Comparison of ENCODE assay signal across 8 cellular contexts in genomic region chr11:34234086-34234740, GRCh38.
DNase-seq lines count a peak whose midpoint lies in the region; ATAC-seq and TF ChIP-seq lines count a peak whose summit lies in the region.

No MANE protein-coding gene starts in this region.

- no peaks in the 10 kb centered on the region for H3K9me1 ChIP-seq in IMR-90 (ENCODE audit: insufficient read depth, low read length)

- dilution Hi-C loops in IMR-90 (cut with HindIII; ENCODE audit: low sequenced_read_pairs, unreplicated experiment): no loop called here

- H3K27ac Mint-ChIP-seq in Calu3 (ENCODE audit: unreplicated experiment): peak overlapping the region; percentile 73

- POLR2A ChIA-PET in IMR-90 (lab: Charles Lee; ENCODE audit: unreplicated experiment): interaction anchor here (0.6 kb wide), 1 partner anchor 8 kb away, joined by 3 read pairs; no protein-coding TSS in a partner anchor

- intact Hi-C loops in Calu3 (cut with micrococcal nuclease; ENCODE audit: unreplicated experiment) (loop anchor here (1.0 kb wide), 1 partner anchor 29 kb away; no protein-coding TSS in a partner anchor), IMR-90 (cut with micrococcal nuclease) (no loop called here), psoas muscle (cut with DNase I) (no loop called here)

- no peaks in the 10 kb centered on the region for H3K79me1 ChIP-seq in IMR-90 (ENCODE audit: low read depth in 1 of 2, low read length in 2 of 2)

- 100% methylated on average over 2 of the region's 9 CpGs; no CpG with 5 or more reads in 1 of the 2 experiments for WGBS in IMR-90 (ENCODE audit: extremely low coverage in 2 of 2, insufficient read length in 1 of 2), 2 experiments
- 65 to 73% (median 73%) methylated on average over 9 of the region's 9 CpGs for WGBS in psoas muscle, 3 donors

- H4K5ac ChIP-seq in IMR-90 (ENCODE audit: low read depth, low read length): no peak overlapping the region

- H4K8ac ChIP-seq in IMR-90 (ENCODE audit: low read depth in 2 of 2, low read length in 2 of 2): peak overlapping the region in 1 of 2 experiments; percentile 41; a peak in 2 of 4 replicates

- no peaks in the 10 kb centered on the region for H3K36me3 ChIP-seq in IMR-90 (ENCODE audit: control insufficient read depth, insufficient read depth, low read length)
- H3K36me3 ChIP-seq in duodenal mucosa (ENCODE audit: control insufficient read depth in 1 of 2, insufficient read depth in 2 of 2, low read length in 2 of 2): no peaks in the 10 kb centered on the region
- no peaks in the 10 kb centered on the region for H3K36me3 ChIP-seq in psoas muscle (ENCODE audit: insufficient read depth in 1 of 2, low read depth in 1 of 2)

- no peak overlapping the region for H3K23ac ChIP-seq in IMR-90 (ENCODE audit: low read depth, low read length)

- H3K27ac ChIP-seq in IMR-90 (ENCODE audit: insufficient read depth, low read length) (no peak overlapping the region), duodenal mucosa (ENCODE audit: low read depth, low read length) (no peak overlapping the region), psoas muscle (peak overlapping the region; percentile 77)

- H3K9me3 ChIP-seq in IMR-90 (ENCODE audit: control insufficient read depth, insufficient read depth, low read length) (no peaks in the 10 kb centered on the region), duodenal mucosa (ENCODE audit: control insufficient read depth in 1 of 2, low read length in 2 of 2) (no peaks in the 10 kb centered on the region), psoas muscle (no peaks in the 10 kb centered on the region)

- H2AK5ac ChIP-seq in IMR-90 (ENCODE audit: low read depth, low read length): no peak overlapping the region

- no peak overlapping the region for H2BK5ac ChIP-seq in IMR-90 (ENCODE audit: low read depth, low read length, poor library complexity, severe bottlenecking)

- H3K9ac ChIP-seq in IMR-90 (ENCODE audit: low read depth, low read length) (no peak overlapping the region), duodenal mucosa (ENCODE audit: low read depth in 1 of 2, low read length in 2 of 2) (peak overlapping the region in 1 of 2 donors; percentile 36)

- no peak overlapping the region for H2BK15ac ChIP-seq in IMR-90 (ENCODE audit: low read depth, low read length)

- peak overlapping the region; percentile 83 for H2AFZ ChIP-seq in IMR-90 (replicated peaks; ENCODE audit: low read length, poor library complexity)

- no peaks in the 10 kb centered on the region for H3K27me3 Mint-ChIP-seq in Calu3 (ENCODE audit: unreplicated experiment)

- no peak for TF ChIP-seq RAD21 in IMR-90 (IDR thresholded peaks at IDR 0.05; ENCODE audit: low read length)

- CTCF ChIA-PET in Calu3 (lab: Charles Lee) (interaction anchor here (0.6 to 2.0 kb wide), 16 partner anchors 8 to 234 kb away, joined by 3 to 12 read pairs (median 4); partner anchors contain the start of gene ABTB2), IMR-90 (lab: Yijun Ruan, JAX) (no interaction called here)

- H3K4ac ChIP-seq in IMR-90 (ENCODE audit: low read depth, low read length): no peak overlapping the region

- H3K14ac ChIP-seq in IMR-90 (replicated peaks; ENCODE audit: low read depth, low read length): no peak overlapping the region

- H3K4me2 ChIP-seq in IMR-90 (ENCODE audit: low read depth, low read length): peak overlapping the region; percentile 21; the same call in 1 of the 2 replicates

- H4K20me1 ChIP-seq in IMR-90 (ENCODE audit: insufficient read depth, low read length): no peaks in the 10 kb centered on the region

- H4K91ac ChIP-seq in IMR-90 (ENCODE audit: insufficient read depth, low read depth, low read length): no peak overlapping the region

- no peak overlapping the region for H3K56ac ChIP-seq in IMR-90 (ENCODE audit: extremely low read depth, insufficient read depth, low read length)

- peak; percentile 83 for ATAC-seq in GM21619 (IDR thresholded peaks at IDR 0.05; ENCODE audit: unreplicated experiment)
- ATAC-seq in IMR-90 (ENCODE audit: low read depth): peak; percentile 87
- ATAC-seq in psoas muscle: peak; percentile 93 to 98 (median 97)

- peaks cover 30% of the 10 kb centered on the region for H3K4me1 Mint-ChIP-seq in Calu3 (ENCODE audit: low read depth, unreplicated experiment)

- no peak overlapping the region for H3K4me3 ChIP-seq in IMR-90 (ENCODE audit: insufficient read depth, low read depth, low read length)
- peak overlapping the region; percentile 0 to 3 for H3K4me3 ChIP-seq in duodenal mucosa (ENCODE audit: low read depth in 1 of 2, low read length in 2 of 2)
- no peak overlapping the region for H3K4me3 ChIP-seq in psoas muscle

- H2AK9ac ChIP-seq in IMR-90 (replicated peaks; ENCODE audit: low read depth, low read length, poor library complexity): peak overlapping the region; percentile 2

- H2BK20ac ChIP-seq in IMR-90 (ENCODE audit: low read depth, low read length): no peak overlapping the region

- TF ChIP-seq POLR2A in IMR-90 (IDR thresholded peaks at IDR 0.05; ENCODE audit: low read depth, low read length): no peak

- H3K4me1 ChIP-seq in IMR-90 (ENCODE audit: control insufficient read depth, insufficient read depth, low read length) (peaks cover 6% of the 10 kb centered on the region), duodenal mucosa (ENCODE audit: control insufficient read depth in 1 of 2, insufficient read depth in 2 of 2, low read length in 2 of 2) (peaks cover 17 to 18% of the 10 kb centered on the region in 2 donors), psoas muscle (peaks cover 12% of the 10 kb centered on the region)

- H3K27me3 ChIP-seq in IMR-90 (ENCODE audit: control insufficient read depth, insufficient read depth, low read length) (no peaks in the 10 kb centered on the region), duodenal mucosa (ENCODE audit: control insufficient read depth in 1 of 2, insufficient read depth in 2 of 2, low read length in 2 of 2) (no peaks in the 10 kb centered on the region), psoas muscle (ENCODE audit: insufficient read depth in 3 of 3, low read length in 2 of 3) (no peaks in the 10 kb centered on the region)

- H2BK120ac ChIP-seq in IMR-90 (ENCODE audit: low read depth, low read length): peak overlapping the region; percentile 12; the same call in 1 of the 2 replicates

- no peaks in the 10 kb centered on the region for H3K9me3 Mint-ChIP-seq in Calu3 (ENCODE audit: low read depth, unreplicated experiment)

- peak; percentile 81 for DNase-seq in Calu3
- peak; percentile 78 for DNase-seq in IMR-90
- peak; percentile 69 for DNase-seq in activated CD4-positive, CD25-positive, alpha-beta regulatory T cell treated with anti-CD3 and anti-CD28 coated beads, Interleukin-2, amount 50 U/mL, for 72 hours
- DNase-seq in psoas muscle: no peak
- DNase-seq in medulla oblongata (ENCODE audit: extremely low spot score): no peak
- DNase-seq in NCI-H1092 treated with DMSO at 0.1 percent for 48 hours (lab: John Stamatoyannopoulos, UW): no peak

- BruUV-seq in Calu3 (replicated peaks; lab: Mats Ljungman, UMichigan) (TSS peak; percentile 90), IMR-90 (replicated peaks; lab: Mats Ljungman, UMichigan) (no TSS peak)

- no peak for TF ChIP-seq CTCF in Calu3 (IDR thresholded peaks at IDR 0.05; ENCODE audit: unreplicated experiment)
- TF ChIP-seq CTCF in IMR-90 (conservative IDR thresholded peaks at IDR 0.05; ENCODE audit: low read depth, low read length): no peak
- no peak for TF ChIP-seq CTCF in psoas muscle (IDR thresholded peaks at IDR 0.05)

- in situ Hi-C loops in IMR-90 (cut with MboI; ENCODE audit: low sequenced_read_pairs): no loop called here

- H3K18ac ChIP-seq in IMR-90 (ENCODE audit: low read depth, low read length): no peak overlapping the region

- H3K36me3 Mint-ChIP-seq in Calu3 (ENCODE audit: insufficient read depth, unreplicated experiment): peaks cover 16% of the 10 kb centered on the region

- peak overlapping the region; percentile 14 for H3K4me3 Mint-ChIP-seq in Calu3 (ENCODE audit: low read depth, unreplicated experiment)

TF ChIP-seq in IMR-90, 13 proteins besides CTCF, POLR2A, EP300 and RAD21:
- peak; percentile 46; the same call in 1 of the 2 replicates for TF ChIP-seq FOS (IDR thresholded peaks at IDR 0.05; ENCODE audit: low read depth, low read length)
- no peak for TF ChIP-seq BHLHE40 (IDR thresholded peaks at IDR 0.05; ENCODE audit: low read depth, low read length)
- peak; percentile 94 for TF ChIP-seq MAZ (IDR thresholded peaks at IDR 0.05; ENCODE audit: borderline replicate concordance, low read depth, low read length)

Comparison
In these comparisons a context has a peak if more than half of its experiments do, and no peak if none do; other contexts are left out.
1. DNase-seq: peak in Calu3 (single experiment), IMR-90 (single experiment) and activated CD4-positive, CD25-positive, alpha-beta regulatory T cell treated with anti-CD3 and anti-CD28 coated beads, Interleukin-2, amount 50 U/mL, for 72 hours (single experiment); none in psoas muscle (0 of 2), medulla oblongata (single experiment) and NCI-H1092 treated with DMSO at 0.1 percent for 48 hours (single experiment).
2. H3K4me3 ChIP-seq: peak in duodenal mucosa (2 of 2); none in IMR-90 (single experiment) and psoas muscle (single experiment).
3. Peak in every context shown above with its lines, with median percentiles within 50 percentile points of each other: ATAC-seq.